In genomic region chr15:63048115-63048985, GRCh38 we compare ENCODE assay signal across 8 cellular contexts. TPM values are rescaled to one million over a fixed set of nuclear protein-coding genes. Genes with fewer than 3 reads are reported as not detected.
DNase-seq lines count a peak whose midpoint lies in the region; ATAC-seq and TF ChIP-seq lines count a peak whose summit lies in the region.

No MANE protein-coding gene starts in this region.

- H3K4me3 Mint-ChIP-seq in dendritic cell treated with granulocyte-macrophage colony-stimulating factor and Interleukin-4, amounts not matched to agents 40 ng/mL and 50 ng/mL, for 4 days: peak overlapping the region; percentile 91

- H4K20me1 ChIP-seq in BLaER1: peaks cover 10% of the 10 kb centered on the region; the same call in 1 of the 2 replicates

- peaks cover 38% of the 10 kb centered on the region for H3K36me3 Mint-ChIP-seq in dendritic cell treated with granulocyte-macrophage colony-stimulating factor and Interleukin-4, amounts not matched to agents 40 ng/mL and 50 ng/mL, for 4 days (ENCODE audit: low read depth)

- WGBS in right lobe of liver (ENCODE audit: insufficient coverage, low coverage, low lambda C conversion rate, missing lambda C conversion rate): 2% methylated on average over 12 of the region's 87 CpGs

- H3K4me1 ChIP-seq in BLaER1 (peaks cover 15% of the 10 kb centered on the region), right lobe of liver (peaks cover 0 to 44% (median 17%) of the 10 kb centered on the region in 4 donors)

- peaks cover 49% of the 10 kb centered on the region for H3K4me1 Mint-ChIP-seq in dendritic cell treated with granulocyte-macrophage colony-stimulating factor and Interleukin-4, amounts not matched to agents 40 ng/mL and 50 ng/mL, for 4 days (ENCODE audit: low read depth)

- H3K4me3 ChIP-seq in BLaER1: peak overlapping the region; percentile 85
- peak overlapping the region; percentile 87 to 94 (median 88) for H3K4me3 ChIP-seq in right lobe of liver

- intact Hi-C loops in dendritic cell treated with granulocyte-macrophage colony-stimulating factor and Interleukin-4, amounts not matched to agents 40 ng/mL and 50 ng/mL, for 4 days (cut with micrococcal nuclease): loop anchor here (2.0 to 5.0 kb wide), 2 partner anchors 44 to 201 kb away; no protein-coding TSS in a partner anchor
- intact Hi-C loops in right lobe of liver (cut with DNase I): loop anchor here in 1 of 2 donors (10.0 kb wide), 1 partner anchor 46 kb away; no protein-coding TSS in a partner anchor

- DNase-seq in NCI-H524 treated with DMSO at 0.1 percent for 48 hours (lab: John Stamatoyannopoulos, UW) (peak; percentile 67), right lobe of liver (peak; percentile 93 to 95 (median 95))
- peak; percentile 82 for DNase-seq in activated CD4-positive, alpha-beta T cell treated with anti-CD3 and anti-CD28 coated beads, Interleukin-2, amount 50 U/mL, for 1 hour
- DNase-seq in stimulated activated CD4-positive, alpha-beta T cell treated with anti-CD3 and anti-CD28 coated beads, Interleukin-4, amount 100 ng/mL, for 24 hours: peak; percentile 88

- peak overlapping the region; percentile 95 for H3K4me2 ChIP-seq in BLaER1

- H3K36me3 ChIP-seq in BLaER1: no peaks in the 10 kb centered on the region
- H3K36me3 ChIP-seq in right lobe of liver: no peaks in the 10 kb centered on the region

- H3K9ac ChIP-seq in BLaER1: peak overlapping the region; percentile 77

- H3K27ac ChIP-seq in BLaER1 (peak overlapping the region; percentile 48), right lobe of liver (peak overlapping the region; percentile 94 to 98 (median 97))

- peak; percentile 94 for TF ChIP-seq POLR2A in right lobe of liver (IDR thresholded peaks at IDR 0.05)

- no peaks in the 10 kb centered on the region for H3K9me3 Mint-ChIP-seq in dendritic cell treated with granulocyte-macrophage colony-stimulating factor and Interleukin-4, amounts not matched to agents 40 ng/mL and 50 ng/mL, for 4 days

- TF ChIP-seq CTCF in right lobe of liver (IDR thresholded peaks at IDR 0.05): peak; percentile 84 to 96 (median 90)

- ATAC-seq in GM19324 (IDR thresholded peaks at IDR 0.05; ENCODE audit: low FRiP score, unreplicated experiment): peak; percentile 92
- peak; percentile 59 for ATAC-seq in HG03457 (IDR thresholded peaks at IDR 0.05; ENCODE audit: unreplicated experiment)
- ATAC-seq in right lobe of liver: peak; percentile 73 to 94 (median 87)

- H3K27me3 Mint-ChIP-seq in dendritic cell treated with granulocyte-macrophage colony-stimulating factor and Interleukin-4, amounts not matched to agents 40 ng/mL and 50 ng/mL, for 4 days: peaks cover 56% of the 10 kb centered on the region

- H3K27me3 ChIP-seq in BLaER1 (peaks cover 45% of the 10 kb centered on the region), right lobe of liver (no peaks in the 10 kb centered on the region)

- H3K9me3 ChIP-seq in BLaER1: no peaks in the 10 kb centered on the region; the same call in 1 of the 2 replicates
- no peaks in the 10 kb centered on the region for H3K9me3 ChIP-seq in right lobe of liver

- peak overlapping the region; percentile 85 for H3K27ac Mint-ChIP-seq in dendritic cell treated with granulocyte-macrophage colony-stimulating factor and Interleukin-4, amounts not matched to agents 40 ng/mL and 50 ng/mL, for 4 days

RNA-seq across cellular contexts. Expression of gene TPM1, which starts 5.8 kb away (rescaled TPM):
- total RNA-seq in right lobe of liver: 100 to 1,000 TPM in 3 of 6 experiments, 10 to 100 TPM in 3; 44.3 to 180 (median 91.6) TPM

Comparison
In these comparisons a context has a peak if more than half of its experiments do, and no peak if none do; other contexts are left out.
1. Peak in every context shown above with its lines: DNase-seq, ATAC-seq, H3K4me3 ChIP-seq and H3K27ac ChIP-seq.